ENCODE assay signal across 21 cellular contexts in the genomic region with DNA sequence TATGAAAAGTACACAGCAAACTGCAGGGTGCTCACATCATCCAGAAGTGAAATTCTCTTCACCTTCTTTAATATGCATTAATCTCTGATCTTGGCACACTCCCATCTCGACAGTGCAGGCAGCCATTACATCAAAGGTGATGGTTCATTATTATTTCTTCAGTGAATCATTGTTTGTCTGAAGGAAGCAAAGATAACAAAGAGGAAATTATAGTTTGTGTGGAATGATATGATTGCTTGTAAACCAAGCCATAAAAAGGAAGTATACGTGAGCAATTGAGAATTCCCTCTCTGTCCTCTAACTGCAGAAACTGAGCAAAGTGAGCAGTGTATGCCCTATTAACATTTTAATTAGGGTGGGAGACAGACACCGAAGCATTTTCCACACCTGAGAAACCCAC.
"Had no signal": no experiment of that assay in that cellular context is flagged by ENCODE, and none has a peak within 500 bp of the region (broad histone marks: within the 10 kb centered on the region; RNA-seq: fewer than 3 reads in every experiment).

No MANE protein-coding gene starts in this region.

- H3K9me3 ChIP-seq: colonic mucosa, right atrium auricular region, tibial artery had no signal

- H3K27me3 ChIP-seq: brain microvascular endothelial cell, colonic mucosa, right atrium auricular region, tibial artery had no signal

- H3K4me3 ChIP-seq: colonic mucosa, right atrium auricular region, tibial artery had no signal

- H3K36me3 ChIP-seq: brain microvascular endothelial cell, colonic mucosa, right atrium auricular region, tibial artery had no signal

- H3K9me3 Mint-ChIP-seq: activated CD4-positive, alpha-beta T cell treated with anti-CD3 and anti-CD28 coated beads, Interleukin-2, amount 10 ng/mL, durations not matched to agents 7 days and 5 days; activated naive CD4-positive, alpha-beta T cell treated with anti-CD3 and anti-CD28 coated beads, Interleukin-2, amount 10 ng/mL, durations not matched to agents 7 days and 5 days; activated naive CD8-positive, alpha-beta T cell treated with anti-CD3 and anti-CD28 coated beads, Interleukin-2, amount 50 U/mL, for 24 hours; activated T-cell treated with anti-CD3 and anti-CD28 coated beads, Interleukin-2, amount 50 U/mL, for 24 hours; activated T-helper 2 cell treated with anti-CD3 and anti-CD28 coated beads, Interferon-gamma antibody, Interleukin-2, Interleukin-4, amounts not matched to agents 10 μg/mL and 5 μg/mL and 100 μg/mL, durations not matched to agents 14 hours and 24 hours and 36 hours; central memory CD8-positive, alpha-beta T cell; endodermal cell had no signal

- H3K4me3 Mint-ChIP-seq: activated CD4-positive, alpha-beta T cell treated with anti-CD3 and anti-CD28 coated beads, Interleukin-2, amount 10 ng/mL, durations not matched to agents 7 days and 5 days; activated CD8-positive, alpha-beta T cell treated with anti-CD3 and anti-CD28 coated beads, Interleukin-2, amount 10 ng/mL, durations not matched to agents 7 days and 5 days; activated naive CD4-positive, alpha-beta T cell treated with anti-CD3 and anti-CD28 coated beads, Interleukin-2, amount 10 ng/mL, durations not matched to agents 7 days and 5 days; activated naive CD8-positive, alpha-beta T cell treated with anti-CD3 and anti-CD28 coated beads, Interleukin-2, amount 50 U/mL, for 24 hours; activated T-cell treated with anti-CD3 and anti-CD28 coated beads, Interleukin-2, amount 50 U/mL, for 24 hours; central memory CD8-positive, alpha-beta T cell; endodermal cell; neural crest cell had no signal

- ATAC-seq: activated CD8-positive, alpha-beta T cell treated with anti-CD3 and anti-CD28 coated beads, Interleukin-2, amount 10 ng/mL, durations not matched to agents 7 days and 5 days; activated naive CD8-positive, alpha-beta T cell treated with anti-CD3 and anti-CD28 coated beads, Interleukin-2, amount 50 U/mL, for 24 hours had no signal

- H3K36me3 Mint-ChIP-seq: activated naive CD4-positive, alpha-beta T cell treated with anti-CD3 and anti-CD28 coated beads, Interleukin-2, amount 10 ng/mL, durations not matched to agents 7 days and 5 days had no signal

- H3K27ac ChIP-seq: brain microvascular endothelial cell, colonic mucosa, epithelial cell of prostate, tibial artery had no signal

- H3K27ac Mint-ChIP-seq: activated CD4-positive, alpha-beta T cell treated with anti-CD3 and anti-CD28 coated beads, Interleukin-2, amount 10 ng/mL, durations not matched to agents 7 days and 5 days; activated CD8-positive, alpha-beta T cell treated with anti-CD3 and anti-CD28 coated beads, Interleukin-2, amount 10 ng/mL, durations not matched to agents 7 days and 5 days; activated naive CD4-positive, alpha-beta T cell treated with anti-CD3 and anti-CD28 coated beads, Interleukin-2, amount 10 ng/mL, durations not matched to agents 7 days and 5 days; activated naive CD8-positive, alpha-beta T cell treated with anti-CD3 and anti-CD28 coated beads, Interleukin-2, amount 50 U/mL, for 24 hours; activated T-cell treated with anti-CD3 and anti-CD28 coated beads, Interleukin-2, amount 50 U/mL, for 24 hours; activated T-helper 2 cell treated with anti-CD3 and anti-CD28 coated beads, Interferon-gamma antibody, Interleukin-2, Interleukin-4, amounts not matched to agents 10 μg/mL and 5 μg/mL and 100 μg/mL, durations not matched to agents 14 hours and 24 hours and 36 hours; endodermal cell; progenitor cell of endocrine pancreas had no signal

- H3K4me1 ChIP-seq: colonic mucosa had no signal

- DNase-seq: activated CD4-positive, alpha-beta T cell treated with anti-CD3 and anti-CD28 coated beads, Interleukin-2, amount 10 ng/mL, durations not matched to agents 7 days and 5 days; activated CD8-positive, alpha-beta T cell treated with anti-CD3 and anti-CD28 coated beads, Interleukin-2, amount 10 ng/mL, durations not matched to agents 7 days and 5 days; activated naive CD4-positive, alpha-beta T cell treated with anti-CD3 and anti-CD28 coated beads, Interleukin-2, amount 10 ng/mL, durations not matched to agents 7 days and 5 days; activated naive CD8-positive, alpha-beta T cell treated with anti-CD3 and anti-CD28 coated beads, Interleukin-2, amount 50 U/mL, for 24 hours; activated T-cell treated with anti-CD3 and anti-CD28 coated beads, Interleukin-2, amount 50 U/mL, for 24 hours; anterior cingulate cortex; brain microvascular endothelial cell; colonic mucosa; endodermal cell; foreskin fibroblast; hippocampal formation; stimulated activated CD4-positive, alpha-beta T cell treated with anti-CD3 and anti-CD28 coated beads, Interleukin-2, amount 100 ng/mL, for 24 hours; stimulated activated naive CD4-positive, alpha-beta T cell treated with Interleukin-2 at 50 U/mL for 16 hours; substantia nigra; tibial artery had no signal

- H3K27me3 Mint-ChIP-seq: progenitor cell of endocrine pancreas had no signal

- H3K4me1 Mint-ChIP-seq: activated CD4-positive, alpha-beta T cell treated with anti-CD3 and anti-CD28 coated beads, Interleukin-2, amount 10 ng/mL, durations not matched to agents 7 days and 5 days; central memory CD8-positive, alpha-beta T cell; neural crest cell had no signal
